8 cellular contexts compared by ENCODE assay signal in the genomic region with DNA sequence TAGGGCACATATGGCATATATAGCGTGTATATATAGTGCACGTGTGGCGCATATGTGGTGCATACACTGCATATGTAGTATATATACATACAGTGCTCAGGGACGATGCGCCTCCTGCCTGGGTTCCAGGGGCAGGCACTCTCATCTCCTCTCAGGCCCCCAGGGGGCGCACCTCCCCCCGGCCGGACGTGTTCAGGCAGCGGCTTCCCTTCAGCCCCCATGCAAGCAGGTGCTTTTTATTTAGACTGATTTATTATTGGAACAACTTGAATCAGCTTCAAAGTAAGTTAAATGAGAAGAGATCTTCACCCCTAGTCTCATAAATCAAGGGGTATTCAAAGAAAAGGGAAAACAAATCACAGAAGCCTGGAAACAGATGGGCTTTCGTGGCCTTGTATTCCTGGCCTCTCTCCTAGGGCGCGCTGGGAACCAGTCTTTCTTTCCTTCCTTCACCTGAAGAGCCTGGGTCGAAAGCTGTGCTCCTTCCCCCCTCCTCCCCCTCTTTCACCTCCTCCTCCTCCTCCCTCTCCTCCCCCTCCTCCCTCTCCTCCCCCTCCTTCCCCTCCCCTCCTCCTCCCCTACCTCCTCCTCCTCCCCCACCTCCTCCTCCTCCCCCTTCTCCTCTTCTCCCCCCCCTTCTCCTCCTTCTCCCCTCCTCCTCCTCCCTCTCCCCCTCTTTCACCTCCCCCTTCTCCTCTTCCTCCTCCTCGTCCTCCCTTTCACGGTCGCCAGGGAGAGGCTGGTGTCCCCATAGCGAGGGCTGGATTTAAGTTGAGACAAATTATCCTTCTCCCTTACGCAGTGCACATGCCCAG.
DNase-seq lines count a peak whose midpoint lies in the region; ATAC-seq, FAIRE-seq and TF ChIP-seq lines count a peak whose summit lies in the region.

No MANE protein-coding gene starts in this region.

- TF ChIP-seq CTCF in WI38 (IDR thresholded peaks at IDR 0.05; ENCODE audit: low read depth, low read length) = peak; percentile 58
- TF ChIP-seq CTCF in bronchial epithelial cell (IDR thresholded peaks at IDR 0.05; ENCODE audit: insufficient read depth, low read length, severe bottlenecking) = peak; percentile 60
- TF ChIP-seq CTCF in mesothelial cell of epicardium (IDR thresholded peaks at IDR 0.05; ENCODE audit: unreplicated experiment) = peak; percentile 80

- peaks cover 17% of the 10 kb centered on the region for H3K27me3 Mint-ChIP-seq in mesothelial cell of epicardium (ENCODE audit: low read depth)
- peaks cover 24 to 32% of the 10 kb centered on the region in 2 donors for H3K27me3 Mint-ChIP-seq in stimulated activated naive B cell treated with anti-CD40 and anti-IgM and Interleukin-4, amounts not matched to agents 10 μg/mL and 1 μg/mL and 100 μg/mL, for 72 hours

- no peak for FAIRE-seq in bronchial epithelial cell (lab: Jason Lieb, UNC)

- no peaks in the 10 kb centered on the region for H3K36me3 ChIP-seq in bronchial epithelial cell (ENCODE audit: control insufficient read depth, insufficient read depth, low read length)

- peak overlapping the region; percentile 64 for H3K27ac Mint-ChIP-seq in mesothelial cell of epicardium
- H3K27ac Mint-ChIP-seq in stimulated activated naive B cell treated with anti-CD40 and anti-IgM and Interleukin-4, amounts not matched to agents 10 μg/mL and 1 μg/mL and 100 μg/mL, for 72 hours = no peak overlapping the region

- H3K4me3 Mint-ChIP-seq in mesothelial cell of epicardium = no peak overlapping the region
- H3K4me3 Mint-ChIP-seq in stimulated activated naive B cell treated with anti-CD40 and anti-IgM and Interleukin-4, amounts not matched to agents 10 μg/mL and 1 μg/mL and 100 μg/mL, for 72 hours = no peak overlapping the region

- no peak overlapping the region for H3K4me3 ChIP-seq in WI38 (ENCODE audit: low read depth, low read length)
- H3K4me3 ChIP-seq in bronchial epithelial cell (ENCODE audit: low read depth, low read length) = no peak overlapping the region

- ATAC-seq in stimulated activated naive B cell treated with anti-CD40 and anti-IgM and Interleukin-4, amounts not matched to agents 10 μg/mL and 1 μg/mL and 100 μg/mL, for 72 hours (replicated peaks) = peak; percentile 57 to 69
- ATAC-seq in GM18517 (IDR thresholded peaks at IDR 0.05; ENCODE audit: unreplicated experiment) = no peak

- DNase-seq in NCI-H187 (lab: John Stamatoyannopoulos, UW) (peak; percentile 26 to 50), NCI-H187 treated with DMSO at 0.1 percent for 48 hours (lab: John Stamatoyannopoulos, UW) (no peak), NCI-H2171 (lab: John Stamatoyannopoulos, UW) (peak; percentile 67), bronchial epithelial cell (ENCODE audit: low read depth) (no peak), mesothelial cell of epicardium (ENCODE audit: low spot score in 2 of 2, unreplicated experiment in 2 of 2) (peak; percentile 58 to 85)
- peak; percentile 44 for DNase-seq in stimulated activated naive B cell treated with anti-CD40 and anti-IgM and Interleukin-4, amounts not matched to agents 10 μg/mL and 1 μg/mL and 100 μg/mL, for 72 hours

- H3K36me3 Mint-ChIP-seq in mesothelial cell of epicardium = no peaks in the 10 kb centered on the region
- H3K36me3 Mint-ChIP-seq in stimulated activated naive B cell treated with anti-CD40 and anti-IgM and Interleukin-4, amounts not matched to agents 10 μg/mL and 1 μg/mL and 100 μg/mL, for 72 hours = no peaks in the 10 kb centered on the region

- peaks cover 43% of the 10 kb centered on the region for H3K4me1 Mint-ChIP-seq in mesothelial cell of epicardium
- H3K4me1 Mint-ChIP-seq in stimulated activated naive B cell treated with anti-CD40 and anti-IgM and Interleukin-4, amounts not matched to agents 10 μg/mL and 1 μg/mL and 100 μg/mL, for 72 hours = peaks cover 18 to 32% of the 10 kb centered on the region in 2 donors

- H3K9me3 Mint-ChIP-seq in mesothelial cell of epicardium = no peaks in the 10 kb centered on the region
- H3K9me3 Mint-ChIP-seq in stimulated activated naive B cell treated with anti-CD40 and anti-IgM and Interleukin-4, amounts not matched to agents 10 μg/mL and 1 μg/mL and 100 μg/mL, for 72 hours = no peaks in the 10 kb centered on the region

- H3K27me3 ChIP-seq in bronchial epithelial cell (ENCODE audit: control insufficient read depth, insufficient read depth, low read length) = peaks cover 7% of the 10 kb centered on the region

Comparison
In these comparisons a context has a peak if more than half of its experiments do, and no peak if none do; other contexts are left out.
1. DNase-seq: peak in NCI-H187 (2 of 2), NCI-H2171 (single experiment), mesothelial cell of epicardium (2 of 2) and stimulated activated naive B cell treated with anti-CD40 and anti-IgM and Interleukin-4, amounts not matched to agents 10 μg/mL and 1 μg/mL and 100 μg/mL, for 72 hours (single experiment); none in NCI-H187 treated with DMSO at 0.1 percent for 48 hours (single experiment) and bronchial epithelial cell (single experiment).
2. Peak in every context shown above with its lines, with median percentiles within 50 percentile points of each other: CTCF ChIP-seq.